In the genomic region with DNA sequence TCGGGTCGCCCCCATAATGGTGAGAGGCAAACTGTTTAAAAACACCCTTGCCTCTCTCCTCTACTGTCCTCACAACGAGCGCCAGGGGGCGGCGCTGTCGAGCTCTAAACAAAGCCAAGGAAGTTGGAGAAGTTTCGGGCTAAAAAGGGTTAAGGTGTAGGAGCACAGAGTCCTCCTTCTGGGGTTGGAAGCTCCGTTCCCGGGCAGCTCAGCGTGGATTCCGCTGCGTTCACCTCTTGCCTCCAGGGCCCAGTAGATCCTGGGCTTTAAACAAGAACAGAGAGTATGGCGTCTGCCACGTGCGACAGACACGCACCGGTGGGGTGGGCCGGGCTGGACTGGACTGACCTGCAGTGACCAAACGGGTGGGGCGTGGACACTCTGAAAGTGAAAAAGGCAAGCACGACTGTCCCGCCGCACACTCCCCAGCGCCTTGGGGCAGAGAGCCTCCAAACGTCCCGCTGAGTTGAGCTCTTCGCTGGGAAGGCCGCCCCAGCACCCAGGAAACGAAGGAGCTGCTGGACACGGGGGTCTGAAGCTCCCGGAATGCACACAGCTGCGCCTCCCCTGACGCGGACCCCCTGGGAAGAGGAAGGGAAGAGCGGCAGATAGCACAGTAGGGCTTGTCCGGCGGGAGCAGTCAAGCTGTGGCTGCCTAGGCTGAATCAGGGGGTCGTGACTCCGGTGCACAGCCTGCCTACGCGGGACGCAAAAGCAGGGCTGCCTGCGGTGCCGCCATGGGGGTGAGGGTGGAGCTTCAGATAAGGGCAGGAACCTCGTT, we compare ENCODE assay signal across 1 cellular context.
TF ChIP-seq lines count a peak whose summit lies in the region.

No MANE protein-coding gene starts in this region.

TF ChIP-seq in K562, 482 proteins besides CTCF, POLR2A, EP300 and RAD21 (continued from another document and continues in another):
- TF ChIP-seq, protein P1, sequence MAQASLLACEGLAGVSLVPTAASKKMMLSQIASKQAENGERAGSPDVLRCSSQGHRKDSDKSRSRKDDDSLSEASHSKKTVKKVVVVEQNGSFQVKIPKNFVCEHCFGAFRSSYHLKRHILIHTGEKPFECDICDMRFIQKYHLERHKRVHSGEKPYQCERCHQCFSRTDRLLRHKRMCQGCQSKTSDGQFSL (CRISPR knock-in tag; IDR thresholded peaks at IDR 0.05): no peak
- TF ChIP-seq, protein P1 (tag; IDR thresholded peaks at IDR 0.05): peak in 1 of 2 experiments; percentile 73; a peak in 1 of 4 replicates
- TF ChIP-seq, protein P2, sequence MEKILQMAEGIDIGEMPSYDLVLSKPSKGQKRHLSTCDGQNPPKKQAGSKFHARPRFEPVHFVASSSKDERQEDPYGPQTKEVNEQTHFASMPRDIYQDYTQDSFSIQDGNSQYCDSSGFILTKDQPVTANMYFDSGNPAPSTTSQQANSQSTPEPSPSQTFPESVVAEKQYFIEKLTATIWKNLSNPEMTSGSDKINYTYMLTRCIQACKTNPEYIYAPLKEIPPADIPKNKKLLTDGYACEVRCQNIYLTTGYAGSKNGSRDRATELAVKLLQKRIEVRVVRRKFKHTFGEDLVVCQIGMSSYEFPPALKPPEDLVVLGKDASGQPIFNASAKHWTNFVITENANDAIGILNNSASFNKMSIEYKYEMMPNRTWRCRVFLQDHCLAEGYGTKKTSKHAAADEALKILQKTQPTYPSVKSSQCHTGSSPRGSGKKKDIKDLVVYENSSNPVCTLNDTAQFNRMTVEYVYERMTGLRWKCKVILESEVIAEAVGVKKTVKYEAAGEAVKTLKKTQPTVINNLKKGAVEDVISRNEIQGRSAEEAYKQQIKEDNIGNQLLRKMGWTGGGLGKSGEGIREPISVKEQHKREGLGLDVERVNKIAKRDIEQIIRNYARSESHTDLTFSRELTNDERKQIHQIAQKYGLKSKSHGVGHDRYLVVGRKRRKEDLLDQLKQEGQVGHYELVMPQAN (IDR thresholded peaks at IDR 0.05; ENCODE audit: borderline replicate concordance): no peak; the same call in 1 of the 2 replicates
- TF ChIP-seq, protein P3, sequence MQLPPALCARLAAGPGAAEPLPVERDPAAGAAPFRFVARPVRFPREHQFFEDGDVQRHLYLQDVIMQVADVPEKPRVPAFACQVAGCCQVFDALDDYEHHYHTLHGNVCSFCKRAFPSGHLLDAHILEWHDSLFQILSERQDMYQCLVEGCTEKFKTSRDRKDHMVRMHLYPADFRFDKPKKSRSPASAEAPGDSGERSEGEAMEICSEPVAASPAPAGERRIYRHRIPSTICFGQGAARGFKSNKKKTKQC (CRISPR knock-in tag; IDR thresholded peaks at IDR 0.05): no peak
- TF ChIP-seq, protein P4, sequence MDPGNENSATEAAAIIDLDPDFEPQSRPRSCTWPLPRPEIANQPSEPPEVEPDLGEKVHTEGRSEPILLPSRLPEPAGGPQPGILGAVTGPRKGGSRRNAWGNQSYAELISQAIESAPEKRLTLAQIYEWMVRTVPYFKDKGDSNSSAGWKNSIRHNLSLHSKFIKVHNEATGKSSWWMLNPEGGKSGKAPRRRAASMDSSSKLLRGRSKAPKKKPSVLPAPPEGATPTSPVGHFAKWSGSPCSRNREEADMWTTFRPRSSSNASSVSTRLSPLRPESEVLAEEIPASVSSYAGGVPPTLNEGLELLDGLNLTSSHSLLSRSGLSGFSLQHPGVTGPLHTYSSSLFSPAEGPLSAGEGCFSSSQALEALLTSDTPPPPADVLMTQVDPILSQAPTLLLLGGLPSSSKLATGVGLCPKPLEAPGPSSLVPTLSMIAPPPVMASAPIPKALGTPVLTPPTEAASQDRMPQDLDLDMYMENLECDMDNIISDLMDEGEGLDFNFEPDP (CRISPR knock-in tag; IDR thresholded peaks at IDR 0.05): no peak
- no peak for TF ChIP-seq XRCC3 (IDR thresholded peaks at IDR 0.05)
- TF ChIP-seq BRD4 (IDR thresholded peaks at IDR 0.05): no peak; the same call in 1 of the 2 replicates
- TF ChIP-seq POLR2H (tag; IDR thresholded peaks at IDR 0.05; ENCODE audit: low read depth): no peak; the same call in 1 of the 2 replicates
- no peak for TF ChIP-seq SMARCB1 (IDR thresholded peaks at IDR 0.05; ENCODE audit: insufficient read length, low read depth)
- no peak for TF ChIP-seq HCFC1 (IDR thresholded peaks at IDR 0.05; ENCODE audit: low read depth, low read length)
- no peak for TF ChIP-seq SRSF7 (optimal IDR thresholded peaks at IDR 0.05; ENCODE audit: low read depth, low read length)
- TF ChIP-seq, protein P5, sequence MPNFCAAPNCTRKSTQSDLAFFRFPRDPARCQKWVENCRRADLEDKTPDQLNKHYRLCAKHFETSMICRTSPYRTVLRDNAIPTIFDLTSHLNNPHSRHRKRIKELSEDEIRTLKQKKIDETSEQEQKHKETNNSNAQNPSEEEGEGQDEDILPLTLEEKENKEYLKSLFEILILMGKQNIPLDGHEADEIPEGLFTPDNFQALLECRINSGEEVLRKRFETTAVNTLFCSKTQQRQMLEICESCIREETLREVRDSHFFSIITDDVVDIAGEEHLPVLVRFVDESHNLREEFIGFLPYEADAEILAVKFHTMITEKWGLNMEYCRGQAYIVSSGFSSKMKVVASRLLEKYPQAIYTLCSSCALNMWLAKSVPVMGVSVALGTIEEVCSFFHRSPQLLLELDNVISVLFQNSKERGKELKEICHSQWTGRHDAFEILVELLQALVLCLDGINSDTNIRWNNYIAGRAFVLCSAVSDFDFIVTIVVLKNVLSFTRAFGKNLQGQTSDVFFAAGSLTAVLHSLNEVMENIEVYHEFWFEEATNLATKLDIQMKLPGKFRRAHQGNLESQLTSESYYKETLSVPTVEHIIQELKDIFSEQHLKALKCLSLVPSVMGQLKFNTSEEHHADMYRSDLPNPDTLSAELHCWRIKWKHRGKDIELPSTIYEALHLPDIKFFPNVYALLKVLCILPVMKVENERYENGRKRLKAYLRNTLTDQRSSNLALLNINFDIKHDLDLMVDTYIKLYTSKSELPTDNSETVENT (CRISPR knock-in tag; IDR thresholded peaks at IDR 0.05): no peak
- no peak for TF ChIP-seq NR1H2 (CRISPR knock-in tag; IDR thresholded peaks at IDR 0.05)
- no peak for TF ChIP-seq MEIS2 (IDR thresholded peaks at IDR 0.05; ENCODE audit: partially characterized antibody)
- peak; percentile 81 for TF ChIP-seq SMC3 (conservative IDR thresholded peaks at IDR 0.05; ENCODE audit: insufficient read depth, low read depth, low read length)
- TF ChIP-seq, protein P6, sequence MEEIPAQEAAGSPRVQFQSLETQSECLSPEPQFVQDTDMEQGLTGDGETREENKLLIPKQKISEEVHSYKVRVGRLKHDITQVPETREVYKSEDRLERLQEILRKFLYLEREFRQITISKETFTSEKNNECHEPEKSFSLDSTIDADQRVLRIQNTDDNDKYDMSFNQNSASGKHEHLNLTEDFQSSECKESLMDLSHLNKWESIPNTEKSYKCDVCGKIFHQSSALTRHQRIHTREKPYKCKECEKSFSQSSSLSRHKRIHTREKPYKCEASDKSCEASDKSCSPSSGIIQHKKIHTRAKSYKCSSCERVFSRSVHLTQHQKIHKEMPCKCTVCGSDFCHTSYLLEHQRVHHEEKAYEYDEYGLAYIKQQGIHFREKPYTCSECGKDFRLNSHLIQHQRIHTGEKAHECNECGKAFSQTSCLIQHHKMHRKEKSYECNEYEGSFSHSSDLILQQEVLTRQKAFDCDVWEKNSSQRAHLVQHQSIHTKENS (CRISPR knock-in tag; IDR thresholded peaks at IDR 0.05): no peak
- TF ChIP-seq XRCC5 (IDR thresholded peaks at IDR 0.05; ENCODE audit: low read depth, low read length): no peak
- no peak for TF ChIP-seq ZNF133 (CRISPR knock-in tag; IDR thresholded peaks at IDR 0.05)
- TF ChIP-seq CTBP1 (IDR thresholded peaks at IDR 0.05; ENCODE audit: borderline replicate concordance): peak; percentile 19; the same call in 1 of the 2 replicates
- TF ChIP-seq PHB2 (IDR thresholded peaks at IDR 0.05; ENCODE audit: low read depth): no peak
- TF ChIP-seq ZNF174 (CRISPR knock-in tag; IDR thresholded peaks at IDR 0.05): no peak
- TF ChIP-seq BCOR (IDR thresholded peaks at IDR 0.05): no peak
- TF ChIP-seq STAT5A (IDR thresholded peaks at IDR 0.05; ENCODE audit: borderline replicate concordance, low read length): no peak
- TF ChIP-seq ZNF354B (CRISPR knock-in tag; IDR thresholded peaks at IDR 0.05): no peak
- no peak for TF ChIP-seq TRIM28 (IDR thresholded peaks at IDR 0.05)
- no peak for TF ChIP-seq PTTG1 (tag; IDR thresholded peaks at IDR 0.05; ENCODE audit: low read depth)
- TF ChIP-seq, protein P7, sequence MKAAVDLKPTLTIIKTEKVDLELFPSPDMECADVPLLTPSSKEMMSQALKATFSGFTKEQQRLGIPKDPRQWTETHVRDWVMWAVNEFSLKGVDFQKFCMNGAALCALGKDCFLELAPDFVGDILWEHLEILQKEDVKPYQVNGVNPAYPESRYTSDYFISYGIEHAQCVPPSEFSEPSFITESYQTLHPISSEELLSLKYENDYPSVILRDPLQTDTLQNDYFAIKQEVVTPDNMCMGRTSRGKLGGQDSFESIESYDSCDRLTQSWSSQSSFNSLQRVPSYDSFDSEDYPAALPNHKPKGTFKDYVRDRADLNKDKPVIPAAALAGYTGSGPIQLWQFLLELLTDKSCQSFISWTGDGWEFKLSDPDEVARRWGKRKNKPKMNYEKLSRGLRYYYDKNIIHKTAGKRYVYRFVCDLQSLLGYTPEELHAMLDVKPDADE (conservative IDR thresholded peaks at IDR 0.05; ENCODE audit: control insufficient read depth, low read depth, low read length): no peak
- no peak for TF ChIP-seq ZNF239 (CRISPR knock-in tag; IDR thresholded peaks at IDR 0.05)
- no peak for TF ChIP-seq TAF15 (IDR thresholded peaks at IDR 0.05; ENCODE audit: low read depth, low read length)
- no peak for TF ChIP-seq SMAD2 (IDR thresholded peaks at IDR 0.05; ENCODE audit: low read depth, low read length)
- TF ChIP-seq ZNF24 (IDR thresholded peaks at IDR 0.05): no peak
- no peak for TF ChIP-seq SIN3B (IDR thresholded peaks at IDR 0.05; ENCODE audit: low read depth)
- 0 out of 2 replicates have a peak, but pooled peaks have one; percentile 24 for TF ChIP-seq ARID2 (IDR thresholded peaks at IDR 0.05)
- TF ChIP-seq SIX5 (IDR thresholded peaks at IDR 0.05; ENCODE audit: borderline replicate concordance in 1 of 2, insufficient read depth in 1 of 2, low read depth in 1 of 2, low read length in 2 of 2): no peak
- no peak for TF ChIP-seq ZNF217 (CRISPR knock-in tag; IDR thresholded peaks at IDR 0.05)
- TF ChIP-seq ZNF668 (CRISPR knock-in tag; IDR thresholded peaks at IDR 0.05): no peak
- TF ChIP-seq NRF1 (conservative IDR thresholded peaks at IDR 0.05 in 1 of 2, IDR thresholded peaks at IDR 0.05 in 1 of 2): 0 out of 4 replicates have a peak, but pooled peaks of 1 of the 2 experiments have one; percentile 21
- TF ChIP-seq RCOR1 (IDR thresholded peaks at IDR 0.05; ENCODE audit: borderline replicate concordance in 1 of 2, low read depth in 2 of 2, low read length in 2 of 2): no peak
- TF ChIP-seq BDP1 (IDR thresholded peaks at IDR 0.05; ENCODE audit: insufficient read depth, insufficient read length): no peak
- no peak for TF ChIP-seq ZC3H11A (IDR thresholded peaks at IDR 0.05; ENCODE audit: low read depth, low read length)
- TF ChIP-seq, protein P8, sequence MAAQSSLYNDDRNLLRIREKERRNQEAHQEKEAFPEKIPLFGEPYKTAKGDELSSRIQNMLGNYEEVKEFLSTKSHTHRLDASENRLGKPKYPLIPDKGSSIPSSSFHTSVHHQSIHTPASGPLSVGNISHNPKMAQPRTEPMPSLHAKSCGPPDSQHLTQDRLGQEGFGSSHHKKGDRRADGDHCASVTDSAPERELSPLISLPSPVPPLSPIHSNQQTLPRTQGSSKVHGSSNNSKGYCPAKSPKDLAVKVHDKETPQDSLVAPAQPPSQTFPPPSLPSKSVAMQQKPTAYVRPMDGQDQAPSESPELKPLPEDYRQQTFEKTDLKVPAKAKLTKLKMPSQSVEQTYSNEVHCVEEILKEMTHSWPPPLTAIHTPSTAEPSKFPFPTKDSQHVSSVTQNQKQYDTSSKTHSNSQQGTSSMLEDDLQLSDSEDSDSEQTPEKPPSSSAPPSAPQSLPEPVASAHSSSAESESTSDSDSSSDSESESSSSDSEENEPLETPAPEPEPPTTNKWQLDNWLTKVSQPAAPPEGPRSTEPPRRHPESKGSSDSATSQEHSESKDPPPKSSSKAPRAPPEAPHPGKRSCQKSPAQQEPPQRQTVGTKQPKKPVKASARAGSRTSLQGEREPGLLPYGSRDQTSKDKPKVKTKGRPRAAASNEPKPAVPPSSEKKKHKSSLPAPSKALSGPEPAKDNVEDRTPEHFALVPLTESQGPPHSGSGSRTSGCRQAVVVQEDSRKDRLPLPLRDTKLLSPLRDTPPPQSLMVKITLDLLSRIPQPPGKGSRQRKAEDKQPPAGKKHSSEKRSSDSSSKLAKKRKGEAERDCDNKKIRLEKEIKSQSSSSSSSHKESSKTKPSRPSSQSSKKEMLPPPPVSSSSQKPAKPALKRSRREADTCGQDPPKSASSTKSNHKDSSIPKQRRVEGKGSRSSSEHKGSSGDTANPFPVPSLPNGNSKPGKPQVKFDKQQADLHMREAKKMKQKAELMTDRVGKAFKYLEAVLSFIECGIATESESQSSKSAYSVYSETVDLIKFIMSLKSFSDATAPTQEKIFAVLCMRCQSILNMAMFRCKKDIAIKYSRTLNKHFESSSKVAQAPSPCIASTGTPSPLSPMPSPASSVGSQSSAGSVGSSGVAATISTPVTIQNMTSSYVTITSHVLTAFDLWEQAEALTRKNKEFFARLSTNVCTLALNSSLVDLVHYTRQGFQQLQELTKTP (IDR thresholded peaks at IDR 0.05; ENCODE audit: low read depth in 1 of 2, partially characterized antibody in 2 of 2): no peak
- TF ChIP-seq HLTF (IDR thresholded peaks at IDR 0.05): no peak
- no peak for TF ChIP-seq SIN3A (IDR thresholded peaks at IDR 0.05; ENCODE audit: borderline replicate concordance in 2 of 2, control insufficient read depth in 1 of 2, low read depth in 2 of 2, low read length in 2 of 2)
- TF ChIP-seq ZKSCAN1 (IDR thresholded peaks at IDR 0.05; ENCODE audit: low read depth, low read length): peak; percentile 60; the same call in 1 of the 2 replicates
- 0 out of 2 replicates have a peak, but pooled peaks have one; percentile 47 for TF ChIP-seq MTA3 (IDR thresholded peaks at IDR 0.05; ENCODE audit: borderline replicate concordance)
- no peak for TF ChIP-seq PHB (CRISPR knock-in tag; IDR thresholded peaks at IDR 0.05)
- TF ChIP-seq, protein P9, sequence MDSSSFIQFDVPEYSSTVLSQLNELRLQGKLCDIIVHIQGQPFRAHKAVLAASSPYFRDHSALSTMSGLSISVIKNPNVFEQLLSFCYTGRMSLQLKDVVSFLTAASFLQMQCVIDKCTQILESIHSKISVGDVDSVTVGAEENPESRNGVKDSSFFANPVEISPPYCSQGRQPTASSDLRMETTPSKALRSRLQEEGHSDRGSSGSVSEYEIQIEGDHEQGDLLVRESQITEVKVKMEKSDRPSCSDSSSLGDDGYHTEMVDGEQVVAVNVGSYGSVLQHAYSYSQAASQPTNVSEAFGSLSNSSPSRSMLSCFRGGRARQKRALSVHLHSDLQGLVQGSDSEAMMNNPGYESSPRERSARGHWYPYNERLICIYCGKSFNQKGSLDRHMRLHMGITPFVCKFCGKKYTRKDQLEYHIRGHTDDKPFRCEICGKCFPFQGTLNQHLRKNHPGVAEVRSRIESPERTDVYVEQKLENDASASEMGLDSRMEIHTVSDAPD (CRISPR knock-in tag; IDR thresholded peaks at IDR 0.05): no peak
- TF ChIP-seq NELFE (IDR thresholded peaks at IDR 0.05; ENCODE audit: insufficient read depth, insufficient read length): no peak
- peak; percentile 24; the same call in 1 of the 2 replicates for TF ChIP-seq SAFB (IDR thresholded peaks at IDR 0.05; ENCODE audit: borderline replicate concordance, low read depth, low read length)
- no peak for TF ChIP-seq SMAD1 (IDR thresholded peaks at IDR 0.05; ENCODE audit: low read depth, low read length, partially characterized antibody)
- no peak for TF ChIP-seq BACH1 (tag; IDR thresholded peaks at IDR 0.05)
- no peak for TF ChIP-seq ZNF146 (CRISPR knock-in tag; IDR thresholded peaks at IDR 0.05; ENCODE audit: unreplicated experiment)
